ENCODE assay signal across 28 cellular contexts in genomic region chr12:125311050-125311449, GRCh38.
"Had no signal": no experiment of that assay in that cellular context is flagged by ENCODE, and none has a peak within 500 bp of the region (broad histone marks: within the 10 kb centered on the region; RNA-seq: fewer than 3 reads in every experiment).

No MANE protein-coding gene starts in this region.

- ATAC-seq: activated naive CD4-positive, alpha-beta T cell treated with anti-CD3 and anti-CD28 coated beads, Interleukin-2, amount 50 U/mL, for 72 hours; activated naive CD8-positive, alpha-beta T cell treated with anti-CD3 and anti-CD28 coated beads, Interleukin-2, amount 50 U/mL, for 24 hours; activated T-cell treated with anti-CD3 and anti-CD28 coated beads, Interleukin-2, amount 50 U/mL, for 4 hours; activated T-cell treated with anti-CD3 and anti-CD28 coated beads, Interleukin-2, amount 50 U/mL, for 72 hours; activated T-helper 17 cell treated with anti-CD3 and anti-CD28 coated beads, Interleukin-2, amount 50 U/mL, for 72 hours; body of pancreas had no signal

- H3K27ac ChIP-seq: adrenal gland, ascending aorta, body of pancreas, brain microvascular endothelial cell, breast epithelium, cardiac muscle cell had no signal

- DNase-seq: activated effector memory CD4-positive, alpha-beta T cell treated with Interleukin-2 at 50 U/mL for 16 hours; activated gamma-delta T cell; activated gamma-delta T cell treated with Interleukin-2 at 50 U/mL for 16 hours; activated naive CD4-positive, alpha-beta T cell; activated naive CD4-positive, alpha-beta T cell treated with anti-CD3 and anti-CD28 coated beads for 36 hours; activated naive CD4-positive, alpha-beta T cell treated with anti-CD3 and anti-CD28 coated beads, Interleukin-2, amount 10 ng/mL, durations not matched to agents 7 days and 5 days; activated naive CD4-positive, alpha-beta T cell treated with anti-CD3 and anti-CD28 coated beads, Interleukin-2, amount 50 U/mL, for 16 hours; activated naive CD4-positive, alpha-beta T cell treated with Interleukin-2 at 50 U/mL for 16 hours; activated naive CD8-positive, alpha-beta T cell treated with anti-CD3 and anti-CD28 coated beads for 36 hours; activated naive CD8-positive, alpha-beta T cell treated with anti-CD3 and anti-CD28 coated beads, Interleukin-2, amount 10 ng/mL, durations not matched to agents 7 days and 5 days; activated naive CD8-positive, alpha-beta T cell treated with anti-CD3 and anti-CD28 coated beads, Interleukin-2, amount 50 U/mL, for 24 hours; activated T-cell treated with anti-CD3 and anti-CD28 coated beads, Interleukin-2, amount 50 U/mL, for 1 hour; activated T-cell treated with anti-CD3 and anti-CD28 coated beads, Interleukin-2, amount 50 U/mL, for 24 hours; activated T-cell treated with anti-CD3 and anti-CD28 coated beads, Interleukin-2, amount 50 U/mL, for 4 hours; activated T-cell treated with anti-CD3 and anti-CD28 coated beads, Interleukin-2, amount 50 U/mL, for 48 hours; activated T-cell treated with anti-CD3 and anti-CD28 coated beads, Interleukin-2, amount 50 U/mL, for 72 hours; adrenal gland; amniotic stem cell; aorta; body of pancreas; brain microvascular endothelial cell; central memory CD4-positive, alpha-beta T cell; cerebellar nuclear complex had no signal
